Comparison of ENCODE assay signal across 10 cellular contexts in the genomic region with DNA sequence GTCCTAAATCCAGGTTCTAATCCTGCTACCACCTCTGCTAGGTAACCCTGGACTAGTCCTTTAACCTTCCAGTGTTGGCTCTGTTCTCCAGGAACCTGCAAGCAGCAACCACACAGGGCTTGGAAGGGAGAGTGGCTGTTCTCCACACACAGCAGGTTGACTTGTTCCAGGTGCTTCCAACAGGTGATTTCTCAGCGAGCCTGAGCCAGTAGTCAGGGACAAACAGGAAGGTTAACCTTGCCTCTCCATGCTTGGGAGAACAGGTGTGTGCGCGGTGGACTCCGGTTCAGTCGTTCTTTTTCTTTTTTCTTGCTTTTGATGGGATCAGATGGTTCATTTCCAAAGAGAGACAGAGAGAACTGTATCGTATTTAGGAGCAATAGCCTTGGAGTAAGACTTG. TPM values are rescaled to one million over a fixed set of nuclear protein-coding genes. Genes with fewer than 3 reads are reported as not detected.
A peak's percentile ranks its signal among the peaks of the same experiment; 100 is the strongest.
DNase-seq lines count a peak whose midpoint lies in the region; ATAC-seq and TF ChIP-seq lines count a peak whose summit lies in the region.
"Had no signal": no experiment of that assay in that cellular context is flagged by ENCODE, and none has a peak within 500 bp of the region (broad histone marks: within the 10 kb centered on the region; RNA-seq: fewer than 3 reads in every experiment).

No MANE protein-coding gene starts in this region.

- POLR2A ChIA-PET in A673 (lab: Charles Lee; ENCODE audit: low non-redundant PET) (no interaction called here), HEK293 (lab: Yijun Ruan, JAX) (no interaction called here)

- no peak for TF ChIP-seq POLR2A in gastroesophageal sphincter (IDR thresholded peaks at IDR 0.05)

- no peak for DNase-seq in A673 (ENCODE audit: low spot score)
- no peak for DNase-seq in adipocyte (ENCODE audit: low read depth)
- peak; percentile 68 for DNase-seq in left kidney (ENCODE audit: low read depth, low spot score)
- no peak for DNase-seq in DMS114 treated with DMSO at 0.1 percent for 48 hours (lab: John Stamatoyannopoulos, UW; ENCODE audit: unreplicated experiment)
- no peak for DNase-seq in NCI-H2081 treated with DMSO at 0.1 percent for 48 hours (lab: John Stamatoyannopoulos, UW)
- DNase-seq: activated CD8-positive, alpha-beta memory T cell treated with anti-CD3 and anti-CD28 coated beads, Interleukin-2, amount 50 U/mL, for 48 hours had no signal

- H3K4me1 ChIP-seq in A673 (ENCODE audit: insufficient read depth, low read length, poor library complexity, severe bottlenecking) (peaks cover 25% of the 10 kb centered on the region), HEK293 (ENCODE audit: control insufficient read depth, insufficient read depth, low read length) (peaks cover 21% of the 10 kb centered on the region), adipocyte (ENCODE audit: control insufficient read depth, insufficient read depth, low read length) (peaks cover 3% of the 10 kb centered on the region), gastroesophageal sphincter (peaks cover 0 to 42% (median 0%) of the 10 kb centered on the region in 3 donors)

- peak overlapping the region; percentile 76 for H3K4me3 ChIP-seq in A673 (ENCODE audit: low read depth, low read length, poor library complexity, severe bottlenecking)
- H3K4me3 ChIP-seq in HEK293 (ENCODE audit: low read depth, low read length), result no peak overlapping the region
- H3K4me3 ChIP-seq in adipocyte (ENCODE audit: low read length), result peak overlapping the region; percentile 88
- H3K4me3 ChIP-seq in gastroesophageal sphincter, result peak overlapping the region in 1 of 2 donors; percentile 80

- H3K27me3 ChIP-seq in A673 (replicated peaks; ENCODE audit: insufficient read depth, low read depth, low read length, poor library complexity) (no peaks in the 10 kb centered on the region), adipocyte (replicated peaks; ENCODE audit: control insufficient read depth, insufficient read depth, low read length) (no peaks in the 10 kb centered on the region), gastroesophageal sphincter (peaks cover 10% of the 10 kb centered on the region)

- peak overlapping the region; percentile 93 for H3K27ac ChIP-seq in A673 (ENCODE audit: low read depth, low read length, poor library complexity, severe bottlenecking)
- no peak overlapping the region; the same call in 1 of the 2 replicates for H3K27ac ChIP-seq in HEK293 (ENCODE audit: extremely low read depth, low read depth, low read length)
- H3K27ac ChIP-seq in gastroesophageal sphincter, result no peak overlapping the region
- H3K27ac ChIP-seq: HL-60 had no signal

- peak overlapping the region; percentile 86 for H3K9ac ChIP-seq in adipocyte (ENCODE audit: low read length)

- WGBS in gastroesophageal sphincter (ENCODE audit: low coverage in 1 of 2), 2 donors, result 10 to 43% methylated on average over 2 to 6 of the region's 6 CpGs

- no peak for TF ChIP-seq EP300 in gastroesophageal sphincter (IDR thresholded peaks at IDR 0.05)

- H3K36me3 ChIP-seq in A673 (ENCODE audit: insufficient read depth, low read length, poor library complexity, severe bottlenecking), result peaks cover 1% of the 10 kb centered on the region
- no peaks in the 10 kb centered on the region for H3K36me3 ChIP-seq in HEK293 (ENCODE audit: control insufficient read depth in 2 of 2, insufficient read depth in 1 of 2, low read length in 2 of 2)
- H3K36me3 ChIP-seq in adipocyte (ENCODE audit: control insufficient read depth, insufficient read depth, low read length, severe bottlenecking), result no peaks in the 10 kb centered on the region
- no peaks in the 10 kb centered on the region for H3K36me3 ChIP-seq in gastroesophageal sphincter

- CTCF ChIA-PET in A673 (lab: Charles Lee), result no interaction called here
- CTCF ChIA-PET in HEK293 (lab: Yijun Ruan, JAX), result no interaction called here

- intact Hi-C loops in A673 (cut with micrococcal nuclease; ENCODE audit: unreplicated experiment), result no loop called here

- no TSS peak for BruUV-seq in A673 (replicated peaks; lab: Mats Ljungman, UMichigan)

- ATAC-seq in gastroesophageal sphincter (no peak), HG02970 (IDR thresholded peaks at IDR 0.05; ENCODE audit: low FRiP score, unreplicated experiment) (no peak)

- no peak for TF ChIP-seq CTCF in A673 (conservative IDR thresholded peaks at IDR 0.05; ENCODE audit: low read depth, low read length)
- no peak for TF ChIP-seq CTCF in HEK293 (tag by site-specific recombination; IDR thresholded peaks at IDR 0.05)
- no peak for TF ChIP-seq CTCF in gastroesophageal sphincter (IDR thresholded peaks at IDR 0.05)

- H3K9me3 ChIP-seq in A673 (ENCODE audit: low read depth, low read length, poor library complexity, severe bottlenecking) (no peaks in the 10 kb centered on the region), HEK293 (ENCODE audit: control insufficient read depth, insufficient read depth, low read depth, low read length) (no peaks in the 10 kb centered on the region), adipocyte (ENCODE audit: control insufficient read depth, low read length) (no peaks in the 10 kb centered on the region), gastroesophageal sphincter (no peaks in the 10 kb centered on the region)

TF ChIP-seq in HEK293, 187 proteins besides CTCF, POLR2A, EP300 and RAD21:
- TF ChIP-seq ZIC2 (tag by site-specific recombination; IDR thresholded peaks at IDR 0.05), result no peak
- peak; percentile 88 for TF ChIP-seq SCRT1 (tag by site-specific recombination; IDR thresholded peaks at IDR 0.05; ENCODE audit: borderline replicate concordance)
- TF ChIP-seq ZNF292 (tag by site-specific recombination; IDR thresholded peaks at IDR 0.05; ENCODE audit: borderline replicate concordance, low read depth), result no peak
- TF ChIP-seq, protein P1, sequence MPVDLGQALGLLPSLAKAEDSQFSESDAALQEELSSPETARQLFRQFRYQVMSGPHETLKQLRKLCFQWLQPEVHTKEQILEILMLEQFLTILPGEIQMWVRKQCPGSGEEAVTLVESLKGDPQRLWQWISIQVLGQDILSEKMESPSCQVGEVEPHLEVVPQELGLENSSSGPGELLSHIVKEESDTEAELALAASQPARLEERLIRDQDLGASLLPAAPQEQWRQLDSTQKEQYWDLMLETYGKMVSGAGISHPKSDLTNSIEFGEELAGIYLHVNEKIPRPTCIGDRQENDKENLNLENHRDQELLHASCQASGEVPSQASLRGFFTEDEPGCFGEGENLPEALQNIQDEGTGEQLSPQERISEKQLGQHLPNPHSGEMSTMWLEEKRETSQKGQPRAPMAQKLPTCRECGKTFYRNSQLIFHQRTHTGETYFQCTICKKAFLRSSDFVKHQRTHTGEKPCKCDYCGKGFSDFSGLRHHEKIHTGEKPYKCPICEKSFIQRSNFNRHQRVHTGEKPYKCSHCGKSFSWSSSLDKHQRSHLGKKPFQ (tag by site-specific recombination; IDR thresholded peaks at IDR 0.05), result no peak
- TF ChIP-seq ZNF544 (tag by site-specific recombination; IDR thresholded peaks at IDR 0.05), result no peak
- peak; percentile 94 for TF ChIP-seq SCRT2 (tag by site-specific recombination; IDR thresholded peaks at IDR 0.05)
- TF ChIP-seq ZNF140 (tag by site-specific recombination; IDR thresholded peaks at IDR 0.05), result no peak

RNA-seq across cellular contexts. Expression of a gene that starts 0.8 kb away (rescaled TPM):
- total RNA-seq in A673 (2021) (39.2 and 42.6 TPM in 2 replicates), gastroesophageal sphincter (10 to 100 TPM in 2 of 4 donors, 1 to 10 TPM in 2; 7.7 to 20.1 (median 9.8) TPM)
